In the genomic region with DNA sequence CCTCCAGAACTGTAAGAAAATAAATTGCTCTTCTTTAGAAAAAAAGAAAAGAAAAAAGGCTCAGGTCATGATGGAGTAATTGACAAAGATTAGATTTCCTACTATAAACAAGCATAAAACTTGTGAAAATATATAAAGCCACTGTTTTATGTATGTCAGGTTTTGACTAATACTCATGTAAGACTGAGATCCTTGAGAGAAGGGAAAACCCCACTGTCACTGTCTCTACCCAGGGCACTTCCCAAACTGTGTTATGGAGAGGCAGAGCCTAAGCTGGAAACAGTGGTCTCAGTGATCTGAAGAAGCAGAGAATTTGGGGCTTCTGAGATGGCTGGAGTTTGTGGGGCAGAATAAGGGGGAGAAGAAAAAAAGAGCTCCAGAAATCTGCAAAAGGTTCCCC, we compare ENCODE assay signal across 28 cellular contexts. TPM values are rescaled to one million over a fixed set of nuclear protein-coding genes. Genes with fewer than 3 reads are reported as not detected.
"Had no signal": no experiment of that assay in that cellular context is flagged by ENCODE, and none has a peak within 500 bp of the region (broad histone marks: within the 10 kb centered on the region; RNA-seq: fewer than 3 reads in every experiment).

No MANE protein-coding gene starts in this region.

- H3K4me3 Mint-ChIP-seq: mesothelial cell of epicardium; nephron progenitor cell; stimulated activated naive CD8-positive, alpha-beta T cell treated with anti-CD3 and anti-CD28 coated beads, Interleukin-15, amount 100 ng/mL, for 72 hours; type B pancreatic cell; WTC11 had no signal

- H3K9me3 ChIP-seq: esophagus squamous epithelium, neutrophil, right lobe of liver, SK-N-SH, uterus had no signal

- H3K27me3 Mint-ChIP-seq: naive B cell; stimulated activated naive CD8-positive, alpha-beta T cell treated with anti-CD3 and anti-CD28 coated beads, Interleukin-15, amount 100 ng/mL, for 72 hours; type B pancreatic cell had no signal

- H3K27ac Mint-ChIP-seq: mesothelial cell of epicardium, naive B cell, nephron progenitor cell, type B pancreatic cell, WTC11 had no signal

- H3K4me1 ChIP-seq: heart right ventricle, uterus had no signal

- H3K4me3 ChIP-seq: esophagus squamous epithelium, heart right ventricle, right lobe of liver, uterus had no signal

- DNase-seq: dermis blood vessel endothelial cell; effector CD4-positive, alpha-beta T cell; esophagus squamous epithelium; foreskin melanocyte; heart right ventricle; naive B cell; nephron progenitor cell; right lobe of liver; SK-N-SH; stimulated activated CD4-positive, alpha-beta T cell treated with anti-CD3 and anti-CD28 coated beads, Interleukin-12 subunit alpha, Interleukin-12 subunit beta, amount 100 ng/mL, for 4 hours; stimulated activated CD4-positive, alpha-beta T cell treated with anti-CD3 and anti-CD28 coated beads, Interleukin-4, amount 100 ng/mL, for 1 hour; stimulated activated naive CD8-positive, alpha-beta T cell treated with anti-CD3 and anti-CD28 coated beads, Interleukin-15, amount 100 ng/mL, for 72 hours; substantia nigra; SW 1271; T-helper 2 cell; uterus had no signal

- H3K9ac ChIP-seq: SK-N-SH had no signal

- FAIRE-seq: bronchial epithelial cell, colon had no signal

- H3K27ac ChIP-seq: epithelial cell of prostate, esophagus squamous epithelium, heart right ventricle, neutrophil, right lobe of liver, uterus had no signal

- H3K36me3 ChIP-seq: uterus had no signal

- H3K27me3 ChIP-seq: esophagus squamous epithelium, heart right ventricle, neutrophil, right lobe of liver, uterus had no signal

- ATAC-seq: heart right ventricle; right lobe of liver; stimulated activated naive CD8-positive, alpha-beta T cell treated with anti-CD3 and anti-CD28 coated beads, Interleukin-15, amount 100 ng/mL, for 72 hours; WTC11 had no signal

- H3K4me2 ChIP-seq: SK-N-SH had no signal

- H3K9me3 Mint-ChIP-seq: stimulated activated naive CD8-positive, alpha-beta T cell treated with anti-CD3 and anti-CD28 coated beads, Interleukin-15, amount 100 ng/mL, for 72 hours; type B pancreatic cell had no signal

RNA-seq across cellular contexts. Expression of gene PNLDC1, which starts 30.6 kb away (rescaled TPM):
- total RNA-seq: dermis blood vessel endothelial cell, esophagus squamous epithelium, glomerular endothelial cell, kidney epithelial cell, osteocyte, renal cortical epithelial cell, skeletal muscle tissue had no signal
- polyA plus RNA-seq: SK-N-SH had no signal
